ENCODE assay signal across 1 cellular context in genomic region chr20:63274381-63275228, GRCh38.
TF ChIP-seq lines count a peak whose summit lies in the region.

No MANE protein-coding gene starts in this region.

TF ChIP-seq in HepG2, 621 proteins besides CTCF, POLR2A, EP300 and RAD21 (continued from another document):
- TF ChIP-seq ZNF407 (CRISPR knock-in tag; IDR thresholded peaks at IDR 0.05; ENCODE audit: not compliant biosample characterization) (peak; percentile 81), MZF1 (CRISPR knock-in tag; IDR thresholded peaks at IDR 0.05; ENCODE audit: borderline replicate concordance) (0 out of 2 replicates have a peak, but pooled peaks have one; percentile 81), ZNF781 (CRISPR knock-in tag; IDR thresholded peaks at IDR 0.05; ENCODE audit: borderline replicate concordance, not compliant biosample characterization) (no peak), HES4 (CRISPR knock-in tag; IDR thresholded peaks at IDR 0.05; ENCODE audit: borderline replicate concordance) (peak; percentile 18; the same call in 1 of the 2 replicates), ZBTB21 (CRISPR knock-in tag; IDR thresholded peaks at IDR 0.05) (no peak), RBFOX2 (IDR thresholded peaks at IDR 0.05; ENCODE audit: low read depth, low read length) (peak; percentile 42; the same call in 1 of the 2 replicates), ZNF501 (CRISPR knock-in tag; IDR thresholded peaks at IDR 0.05) (peak; percentile 57; the same call in 1 of the 2 replicates), SMARCE1 (IDR thresholded peaks at IDR 0.05; ENCODE audit: borderline replicate concordance) (no peak), CSRNP1 (CRISPR knock-in tag; IDR thresholded peaks at IDR 0.05) (0 out of 2 replicates have a peak, but pooled peaks have one; percentile 28), CREM (IDR thresholded peaks at IDR 0.05) (no peak), CREM (CRISPR knock-in tag; IDR thresholded peaks at IDR 0.05) (no peak), CREB1 (IDR thresholded peaks at IDR 0.05) (no peak), CREB1 (CRISPR knock-in tag; IDR thresholded peaks at IDR 0.05) (no peak), KAT7 (CRISPR knock-in tag; IDR thresholded peaks at IDR 0.05; ENCODE audit: borderline replicate concordance) (no peak), DMAP1 (CRISPR knock-in tag; IDR thresholded peaks at IDR 0.05) (no peak), ZNF24 (IDR thresholded peaks at IDR 0.05) (no peak), BCL3 (CRISPR knock-in tag; IDR thresholded peaks at IDR 0.05) (0 out of 2 replicates have a peak, but pooled peaks have one; percentile 31), RFXAP (CRISPR knock-in tag; IDR thresholded peaks at IDR 0.05; ENCODE audit: borderline replicate concordance) (0 out of 2 replicates have a peak, but pooled peaks have one; percentile 14), AKAP8 (CRISPR knock-in tag; IDR thresholded peaks at IDR 0.05) (0 out of 2 replicates have a peak, but pooled peaks have one; percentile 21), ZNF142 (CRISPR knock-in tag; IDR thresholded peaks at IDR 0.05) (0 out of 2 replicates have a peak, but pooled peaks have one; percentile 7), PRMT3 (CRISPR knock-in tag; IDR thresholded peaks at IDR 0.05; ENCODE audit: borderline replicate concordance, low read depth) (no peak), ZBTB39 (CRISPR knock-in tag; IDR thresholded peaks at IDR 0.05) (no peak), ZBTB38 (CRISPR knock-in tag; IDR thresholded peaks at IDR 0.05) (peak; percentile 45; the same call in 1 of the 2 replicates)
